ENCODE assay signal across 12 cellular contexts in the genomic region with DNA sequence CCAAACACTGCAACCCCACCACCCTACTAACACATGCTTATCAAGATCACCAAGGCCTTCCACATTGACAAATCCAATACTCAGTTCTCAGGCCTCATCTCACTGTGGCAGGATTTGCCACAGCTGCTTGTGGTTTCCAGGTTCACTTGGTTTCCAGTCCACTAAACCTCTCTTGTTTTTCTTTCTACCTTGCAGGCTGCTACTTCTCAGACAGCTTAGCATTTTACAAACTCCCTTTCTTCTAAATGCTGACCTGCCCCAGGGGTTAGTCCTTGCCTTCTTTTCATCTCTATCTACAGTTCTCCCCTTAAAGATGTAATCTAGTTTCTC.
DNase-seq lines count a peak whose midpoint lies in the region; ATAC-seq and TF ChIP-seq lines count a peak whose summit lies in the region.
"Had no signal": no experiment of that assay in that cellular context is flagged by ENCODE, and none has a peak within 500 bp of the region (broad histone marks: within the 10 kb centered on the region; RNA-seq: fewer than 3 reads in every experiment).

No MANE protein-coding gene starts in this region.

- H3K4me1 Mint-ChIP-seq in mesothelial cell of epicardium = peaks cover 11% of the 10 kb centered on the region
- H3K4me1 Mint-ChIP-seq: neural crest cell had no signal

- H3K27me3 Mint-ChIP-seq in mesothelial cell of epicardium (ENCODE audit: low read depth) = no peaks in the 10 kb centered on the region
- H3K27me3 Mint-ChIP-seq: dendritic cell treated with granulocyte-macrophage colony-stimulating factor and Interleukin-4, amounts not matched to agents 40 ng/mL and 50 ng/mL, for 4 days had no signal

- peak; percentile 50 for ATAC-seq in HG02678 (IDR thresholded peaks at IDR 0.05; ENCODE audit: unreplicated experiment)
- ATAC-seq: CD8-positive, alpha-beta T cell had no signal

- peaks cover 69% of the 10 kb centered on the region for H3K36me3 Mint-ChIP-seq in mesothelial cell of epicardium
- H3K36me3 Mint-ChIP-seq: CD8-positive, alpha-beta T cell had no signal

- H3K9me3 Mint-ChIP-seq in mesothelial cell of epicardium = peaks cover 26% of the 10 kb centered on the region

- no peak overlapping the region for H3K4me3 Mint-ChIP-seq in mesothelial cell of epicardium
- H3K4me3 Mint-ChIP-seq: CD8-positive, alpha-beta T cell; dendritic cell treated with granulocyte-macrophage colony-stimulating factor and Interleukin-4, amounts not matched to agents 40 ng/mL and 50 ng/mL, for 4 days; neural crest cell had no signal

- H3K27ac Mint-ChIP-seq in mesothelial cell of epicardium = peak overlapping the region; percentile 18
- H3K27ac Mint-ChIP-seq: CD8-positive, alpha-beta T cell; dendritic cell treated with granulocyte-macrophage colony-stimulating factor and Interleukin-4, amounts not matched to agents 40 ng/mL and 50 ng/mL, for 4 days had no signal

- no peak for TF ChIP-seq CTCF in GM10266 (IDR thresholded peaks at IDR 0.05; ENCODE audit: control insufficient read depth, insufficient read depth, low read depth, missing control alignments)
- no peak for TF ChIP-seq CTCF in mesothelial cell of epicardium (IDR thresholded peaks at IDR 0.05; ENCODE audit: unreplicated experiment)

- DNase-seq in GM10266 (ENCODE audit: extremely low spot score) (peak; percentile 53), RPMI7951 (ENCODE audit: low read depth) (peak; percentile 62), mesothelial cell of epicardium (ENCODE audit: low spot score in 2 of 2, unreplicated experiment in 2 of 2) (no peak), HT-29 (ENCODE audit: low spot score) (no peak), 8988T (no peak), cortex of kidney (lab: John Stamatoyannopoulos, UW) (no peak)
- no peak for DNase-seq in NK-92 treated with Interleukin-12 subunit alpha and Interleukin-12 subunit beta, amount 100 ng/mL, for 24 hours (lab: John Stamatoyannopoulos, UW)
- DNase-seq: CD8-positive, alpha-beta T cell; T1000 had no signal

Comparison
In these comparisons a context has a peak if more than half of its experiments do, and no peak if none do; other contexts are left out.
1. DNase-seq: peak in GM10266 (single experiment) and RPMI7951 (single experiment); none in mesothelial cell of epicardium (0 of 2), HT-29 (single experiment), NK-92 treated with Interleukin-12 subunit alpha and Interleukin-12 subunit beta, amount 100 ng/mL, for 24 hours (single experiment), 8988T (single experiment) and cortex of kidney (single experiment).